In genomic region chr20:25345721-25346120, GRCh38 we compare ENCODE assay signal across 20 cellular contexts. TPM values are rescaled to one million over a fixed set of nuclear protein-coding genes. Genes with fewer than 3 reads are reported as not detected.
DNase-seq lines count a peak whose midpoint lies in the region; ATAC-seq and TF ChIP-seq lines count a peak whose summit lies in the region.
"Had no signal": no experiment of that assay in that cellular context is flagged by ENCODE, and none has a peak within 500 bp of the region (broad histone marks: within the 10 kb centered on the region; RNA-seq: fewer than 3 reads in every experiment).

No MANE protein-coding gene starts in this region.

- no peak overlapping the region for H3K4me3 Mint-ChIP-seq in CD4-positive, CD25-positive, alpha-beta regulatory T cell
- H3K4me3 Mint-ChIP-seq in stimulated activated naive B cell treated with anti-CD40 and anti-IgM and Interleukin-4, amounts not matched to agents 10 μg/mL and 1 μg/mL and 100 μg/mL, for 72 hours = no peak overlapping the region
- H3K4me3 Mint-ChIP-seq: B cell; CD4-positive, alpha-beta memory T cell had no signal

- H3K27me3 ChIP-seq in CD4-positive, CD25-positive, alpha-beta regulatory T cell (ENCODE audit: control insufficient read depth, insufficient read depth, low read length) = no peaks in the 10 kb centered on the region
- H3K27me3 ChIP-seq: BLaER1 treated with 17β-estradiol and CSF1 and Interleukin-3, amounts not matched to agents 10 nM and 100 nM had no signal

- no peaks in the 10 kb centered on the region for H3K9me3 ChIP-seq in CD4-positive, CD25-positive, alpha-beta regulatory T cell (ENCODE audit: control insufficient read depth in 2 of 2, low read length in 2 of 2)

- no peaks in the 10 kb centered on the region for H3K4me1 ChIP-seq in CD4-positive, CD25-positive, alpha-beta regulatory T cell (ENCODE audit: control insufficient read depth, insufficient read depth, low read length, poor library complexity, severe bottlenecking)

- peaks cover 0 to 2% (median 0%) of the 10 kb centered on the region in 7 donors for H3K9me3 Mint-ChIP-seq in CD4-positive, CD25-positive, alpha-beta regulatory T cell
- H3K9me3 Mint-ChIP-seq in stimulated activated naive B cell treated with anti-CD40 and anti-IgM and Interleukin-4, amounts not matched to agents 10 μg/mL and 1 μg/mL and 100 μg/mL, for 72 hours = peaks cover 0 to 5% of the 10 kb centered on the region in 2 donors
- H3K9me3 Mint-ChIP-seq: CD4-positive, alpha-beta memory T cell; CD8-positive, alpha-beta memory T cell had no signal

- TF ChIP-seq CTCF in LNCaP clone FGC (IDR thresholded peaks at IDR 0.05; ENCODE audit: control insufficient read depth, extremely low read depth, insufficient read depth) = no peak

- peak overlapping the region in 2 of 3 donors; percentile 39 to 55 for H3K27ac Mint-ChIP-seq in CD4-positive, CD25-positive, alpha-beta regulatory T cell
- no peak overlapping the region for H3K27ac Mint-ChIP-seq in stimulated activated naive B cell treated with anti-CD40 and anti-IgM and Interleukin-4, amounts not matched to agents 10 μg/mL and 1 μg/mL and 100 μg/mL, for 72 hours
- H3K27ac Mint-ChIP-seq: B cell; CD4-positive, alpha-beta memory T cell had no signal

- H3K27ac ChIP-seq in CD4-positive, CD25-positive, alpha-beta regulatory T cell (ENCODE audit: insufficient read depth, low read length, poor library complexity, severe bottlenecking) = no peak overlapping the region
- H3K27ac ChIP-seq: BLaER1 treated with 17β-estradiol and CSF1 and Interleukin-3, amounts not matched to agents 10 nM and 100 nM had no signal

- H3K27me3 Mint-ChIP-seq in CD4-positive, CD25-positive, alpha-beta regulatory T cell = no peaks in the 10 kb centered on the region
- no peaks in the 10 kb centered on the region for H3K27me3 Mint-ChIP-seq in stimulated activated naive B cell treated with anti-CD40 and anti-IgM and Interleukin-4, amounts not matched to agents 10 μg/mL and 1 μg/mL and 100 μg/mL, for 72 hours
- H3K27me3 Mint-ChIP-seq: B cell; CD4-positive, alpha-beta memory T cell; CD8-positive, alpha-beta memory T cell had no signal

- no peaks in the 10 kb centered on the region for H3K36me3 ChIP-seq in CD4-positive, CD25-positive, alpha-beta regulatory T cell (ENCODE audit: control insufficient read depth, insufficient read depth, low read length)

- H3K36me3 Mint-ChIP-seq in CD4-positive, CD25-positive, alpha-beta regulatory T cell = peaks cover 11% of the 10 kb centered on the region
- H3K36me3 Mint-ChIP-seq in stimulated activated naive B cell treated with anti-CD40 and anti-IgM and Interleukin-4, amounts not matched to agents 10 μg/mL and 1 μg/mL and 100 μg/mL, for 72 hours = peaks cover 18 to 19% of the 10 kb centered on the region in 2 donors
- H3K36me3 Mint-ChIP-seq: CD8-positive, alpha-beta memory T cell had no signal

- ATAC-seq in CD4-positive, CD25-positive, alpha-beta regulatory T cell (ENCODE audit: low read depth in 2 of 2) = no peak
- ATAC-seq in stimulated activated naive B cell treated with anti-CD40 and anti-IgM and Interleukin-4, amounts not matched to agents 10 μg/mL and 1 μg/mL and 100 μg/mL, for 72 hours (replicated peaks) = no peak

- H3K4me3 ChIP-seq in CD4-positive, CD25-positive, alpha-beta regulatory T cell (ENCODE audit: low read depth, low read length) = no peak overlapping the region
- H3K4me3 ChIP-seq in LNCaP clone FGC (ENCODE audit: low read depth, low read length) = no peak overlapping the region
- H3K4me3 ChIP-seq: BLaER1 treated with 17β-estradiol and CSF1 and Interleukin-3, amounts not matched to agents 10 nM and 100 nM; GM12878 had no signal

- no peak for DNase-seq in CD4-positive, CD25-positive, alpha-beta regulatory T cell
- DNase-seq in LNCaP clone FGC (ENCODE audit: low read depth) = peak; percentile 97
- no peak for DNase-seq in T-helper 9 cell
- no peak for DNase-seq in stimulated activated naive B cell treated with anti-CD40 and anti-IgM and Interleukin-4, amounts not matched to agents 10 μg/mL and 1 μg/mL and 100 μg/mL, for 72 hours
- no peak for DNase-seq in SW 1271 (lab: John Stamatoyannopoulos, UW)
- DNase-seq: 8988T; AML-193; CD4-positive, alpha-beta memory T cell; COR-L47; DMS 273 treated with DMSO at 0.1 percent for 48 hours; DMS153; DMS53; DMS79; DND-41; EL; GDM1 had no signal

- peaks cover 13 to 46% (median 31%) of the 10 kb centered on the region in 4 donors for H3K4me1 Mint-ChIP-seq in CD4-positive, CD25-positive, alpha-beta regulatory T cell
- H3K4me1 Mint-ChIP-seq in stimulated activated naive B cell treated with anti-CD40 and anti-IgM and Interleukin-4, amounts not matched to agents 10 μg/mL and 1 μg/mL and 100 μg/mL, for 72 hours = peaks cover 6 to 29% of the 10 kb centered on the region in 2 donors

RNA-seq across cellular contexts. Expression of gene ABHD12, which starts 44.9 kb away (rescaled TPM):
- total RNA-seq in CD4-positive, CD25-positive, alpha-beta regulatory T cell = 27.9 TPM
- polyA plus RNA-seq in CD4-positive, CD25-positive, alpha-beta regulatory T cell = 10 to 100 TPM; 26.8 to 44.1 (median 28.6) TPM
